ENCODE assay signal across 24 cellular contexts in the genomic region with DNA sequence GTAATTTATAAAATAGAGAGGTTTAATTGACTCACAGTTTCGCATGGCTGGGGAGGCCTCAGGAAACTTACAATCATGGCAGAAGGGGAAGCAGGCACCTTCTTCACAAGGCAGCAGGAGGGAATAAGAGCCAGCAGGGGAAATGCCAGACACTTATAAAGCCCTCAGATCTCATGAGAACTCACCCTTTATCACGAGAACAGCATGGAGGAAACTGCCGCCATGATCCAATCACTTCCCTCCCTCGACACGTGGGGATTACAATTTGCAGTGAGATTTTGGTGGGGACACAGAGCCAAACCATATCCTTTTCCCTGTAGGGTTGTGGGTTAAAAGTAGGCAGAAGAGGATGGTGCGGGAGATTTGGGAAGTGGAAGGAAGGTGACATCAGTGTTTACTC.
DNase-seq lines count a peak whose midpoint lies in the region; ATAC-seq, FAIRE-seq and TF ChIP-seq lines count a peak whose summit lies in the region.
"Had no signal": no experiment of that assay in that cellular context is flagged by ENCODE, and none has a peak within 500 bp of the region (broad histone marks: within the 10 kb centered on the region; RNA-seq: fewer than 3 reads in every experiment).

No MANE protein-coding gene starts in this region.

- CTCF ChIA-PET in activated naive CD4-positive, alpha-beta T cell treated with anti-CD3 and anti-CD28 coated beads, Interleukin-2, amount 10 ng/mL, durations not matched to agents 7 days and 5 days (lab: Charles Lee), result no interaction called here
- CTCF ChIA-PET in IMR-90 (lab: Yijun Ruan, JAX), result no interaction called here
- CTCF ChIA-PET in K562 (lab: Yijun Ruan, JAX; ENCODE audit: low intra/inter-chr PET ratio), result no interaction called here

- peak overlapping the region; percentile 57 for H3K27ac Mint-ChIP-seq in activated naive CD4-positive, alpha-beta T cell treated with anti-CD3 and anti-CD28 coated beads, Interleukin-2, amount 10 ng/mL, durations not matched to agents 7 days and 5 days
- H3K27ac Mint-ChIP-seq: B cell; CD8-positive, alpha-beta T cell; GM23338; H9 had no signal

- peak overlapping the region; percentile 43 for H2AFZ ChIP-seq in IMR-90 (replicated peaks; ENCODE audit: low read length, poor library complexity)
- H2AFZ ChIP-seq in K562 (ENCODE audit: low read depth, low read length), result peak overlapping the region; percentile 93
- H2AFZ ChIP-seq in neuronal stem cell (ENCODE audit: low read length), result no peak overlapping the region
- H2AFZ ChIP-seq: GM23338 had no signal

- H3K4me2 ChIP-seq in IMR-90 (ENCODE audit: low read depth, low read length) (no peak overlapping the region), K562 (ENCODE audit: insufficient read depth, low read length) (no peak overlapping the region), neuronal stem cell (ENCODE audit: insufficient read depth, low read length, poor library complexity, severe bottlenecking) (no peak overlapping the region)
- H3K4me2 ChIP-seq: BLaER1, GM23338 had no signal

- H3K9me3 ChIP-seq in IMR-90 (ENCODE audit: control insufficient read depth, insufficient read depth, low read length) (no peaks in the 10 kb centered on the region), K562 (replicated peaks; ENCODE audit: control insufficient read depth, insufficient read depth, low read depth, low read length) (no peaks in the 10 kb centered on the region), neuronal stem cell (replicated peaks in 1 of 2; ENCODE audit: control insufficient read depth in 2 of 2, insufficient read depth in 1 of 2, low read depth in 1 of 2, low read length in 2 of 2) (no peaks in the 10 kb centered on the region)
- H3K9me3 ChIP-seq: BLaER1, Caco-2 had no signal

- TF ChIP-seq RAD21 in IMR-90 (IDR thresholded peaks at IDR 0.05; ENCODE audit: low read length) (no peak), K562 (CRISPR knock-in tag; conservative IDR thresholded peaks at IDR 0.05 in 1 of 2, IDR thresholded peaks at IDR 0.05 in 1 of 2) (no peak)

- no peak overlapping the region for H2AK5ac ChIP-seq in IMR-90 (ENCODE audit: low read depth, low read length)
- no peak overlapping the region for H2AK5ac ChIP-seq in neuronal stem cell (ENCODE audit: low read depth, low read length)

- no peak overlapping the region for H3K23ac ChIP-seq in IMR-90 (ENCODE audit: low read depth, low read length)
- no peak overlapping the region for H3K23ac ChIP-seq in neuronal stem cell (ENCODE audit: low read depth, low read length, poor library complexity)

- no peak for TF ChIP-seq POLR2A in IMR-90 (IDR thresholded peaks at IDR 0.05; ENCODE audit: low read depth, low read length)
- no peak for TF ChIP-seq POLR2A in K562 (conservative IDR thresholded peaks at IDR 0.05)

- no peaks in the 10 kb centered on the region for H3K36me3 Mint-ChIP-seq in activated naive CD4-positive, alpha-beta T cell treated with anti-CD3 and anti-CD28 coated beads, Interleukin-2, amount 10 ng/mL, durations not matched to agents 7 days and 5 days
- H3K36me3 Mint-ChIP-seq: CD8-positive, alpha-beta T cell had no signal

- H4K8ac ChIP-seq in IMR-90 (ENCODE audit: low read depth in 2 of 2, low read length in 2 of 2), result no peak overlapping the region
- no peak overlapping the region for H4K8ac ChIP-seq in neuronal stem cell (ENCODE audit: low read depth, low read length)

- TF ChIP-seq CTCF in IMR-90 (conservative IDR thresholded peaks at IDR 0.05; ENCODE audit: low read depth, low read length) (no peak), K562 (IDR thresholded peaks at IDR 0.05 in 2 of 3, conservative IDR thresholded peaks at IDR 0.05 in 1 of 3; ENCODE audit: insufficient read depth in 2 of 3, low read depth in 1 of 3, low read length in 3 of 3) (no peak)

- no peaks in the 10 kb centered on the region for H3K27me3 Mint-ChIP-seq in activated naive CD4-positive, alpha-beta T cell treated with anti-CD3 and anti-CD28 coated beads, Interleukin-2, amount 10 ng/mL, durations not matched to agents 7 days and 5 days
- H3K27me3 Mint-ChIP-seq: B cell; CD4-positive, CD25-positive, alpha-beta regulatory T cell had no signal

- H3K9ac ChIP-seq in IMR-90 (ENCODE audit: low read depth, low read length) (no peak overlapping the region), K562 (ENCODE audit: insufficient read depth in 1 of 2, low read depth in 2 of 2, low read length in 2 of 2) (0 out of 4 replicates have a peak overlapping the region, but pooled peaks of 1 of the 2 experiments have one; percentile 60), neuronal stem cell (ENCODE audit: low read depth, low read length, poor library complexity) (no peak overlapping the region)
- H3K9ac ChIP-seq: BLaER1 had no signal

- H3K18ac ChIP-seq in IMR-90 (ENCODE audit: low read depth, low read length) (no peak overlapping the region), neuronal stem cell (ENCODE audit: low read length) (no peak overlapping the region)

- H3K27ac ChIP-seq in IMR-90 (ENCODE audit: insufficient read depth, low read length) (no peak overlapping the region), K562 (ENCODE audit: extremely low read depth, low read depth, low read length) (no peak overlapping the region; the same call in 2 of the 3 replicates), neuronal stem cell (replicated peaks; ENCODE audit: low read length) (no peak overlapping the region)
- H3K27ac ChIP-seq: 22Rv1, BLaER1, C4-2B had no signal

- H3K4ac ChIP-seq in IMR-90 (ENCODE audit: low read depth, low read length) (no peak overlapping the region), neuronal stem cell (ENCODE audit: low read length) (no peak overlapping the region)

- no peaks in the 10 kb centered on the region for H3K4me1 Mint-ChIP-seq in activated naive CD4-positive, alpha-beta T cell treated with anti-CD3 and anti-CD28 coated beads, Interleukin-2, amount 10 ng/mL, durations not matched to agents 7 days and 5 days
- H3K4me1 Mint-ChIP-seq: B cell; CD4-positive, CD25-positive, alpha-beta regulatory T cell had no signal

- H2BK15ac ChIP-seq in IMR-90 (ENCODE audit: low read depth, low read length) (no peak overlapping the region), neuronal stem cell (ENCODE audit: low read length) (no peak overlapping the region)

- H2BK12ac ChIP-seq in neuronal stem cell (ENCODE audit: low read length), result no peak overlapping the region

- WGBS in IMR-90 (ENCODE audit: extremely low coverage in 2 of 2, insufficient read length in 1 of 2), 2 experiments, result no CpG with 5 or more reads among the region's 6 CpGs
- WGBS in K562 (ENCODE audit: insufficient coverage, low coverage, missing lambda C conversion rate), result 33% methylated on average over 6 of the region's 6 CpGs
- WGBS in neuronal stem cell (ENCODE audit: extremely low coverage in 2 of 2, insufficient read length in 2 of 2, insufficient replicate concordance in 1 of 2), 2 donors, result 100% methylated on average over 1 of the region's 6 CpGs; no CpG with 5 or more reads in 1 of the 2 donors

- H2BK20ac ChIP-seq in IMR-90 (ENCODE audit: low read depth, low read length), result no peak overlapping the region

- H2AK9ac ChIP-seq in IMR-90 (replicated peaks; ENCODE audit: low read depth, low read length, poor library complexity), result no peak overlapping the region

- H3K9me1 ChIP-seq in IMR-90 (ENCODE audit: insufficient read depth, low read length), result no peaks in the 10 kb centered on the region; the same call in 1 of the 2 replicates
- no peaks in the 10 kb centered on the region for H3K9me1 ChIP-seq in K562 (ENCODE audit: control insufficient read depth, insufficient read depth, low read length)

- H3K27me3 ChIP-seq in IMR-90 (ENCODE audit: control insufficient read depth, insufficient read depth, low read length) (no peaks in the 10 kb centered on the region), K562 (ENCODE audit: control insufficient read depth in 2 of 2, insufficient read depth in 2 of 2, low read length in 2 of 2) (no peaks in the 10 kb centered on the region), neuronal stem cell (ENCODE audit: control insufficient read depth in 3 of 3, insufficient read depth in 3 of 3, low read depth in 1 of 3, low read length in 3 of 3) (no peaks in the 10 kb centered on the region)
- H3K27me3 ChIP-seq: BLaER1 had no signal

- TF ChIP-seq EP300 in K562 (IDR thresholded peaks at IDR 0.05; ENCODE audit: low read length), result no peak

- H3K4me1 ChIP-seq in IMR-90 (ENCODE audit: control insufficient read depth, insufficient read depth, low read length) (no peaks in the 10 kb centered on the region), K562 (replicated peaks in 1 of 2; ENCODE audit: control insufficient read depth in 2 of 2, insufficient read depth in 2 of 2, low read length in 2 of 2) (peaks cover 7 to 17% of the 10 kb centered on the region in 2 experiments; a peak in 4 of 5 replicates), neuronal stem cell (ENCODE audit: control insufficient read depth in 2 of 2, insufficient read depth in 1 of 2, low read depth in 1 of 2, low read length in 2 of 2) (peaks cover 5 to 14% of the 10 kb centered on the region in 2 donors)
- H3K4me1 ChIP-seq: Caco-2 had no signal

- H3K79me1 ChIP-seq in IMR-90 (ENCODE audit: low read depth in 1 of 2, low read length in 2 of 2) (peaks cover 2 to 5% of the 10 kb centered on the region in 2 experiments; a peak in 2 of 4 replicates), neuronal stem cell (ENCODE audit: low read depth, low read length) (no peaks in the 10 kb centered on the region)

- DNase-seq in DMS 273 (lab: John Stamatoyannopoulos, UW; ENCODE audit: unreplicated experiment) (peak; percentile 58), DMS 273 treated with DMSO at 0.1 percent for 48 hours (lab: John Stamatoyannopoulos, UW) (no peak), IMR-90 (no peak), K562 (ENCODE audit: extremely low read depth in 1 of 4, low spot score in 3 of 4) (no peak), NCI-H1048 (lab: John Stamatoyannopoulos, UW) (no peak), neuronal stem cell (ENCODE audit: low spot score) (no peak)
- no peak for DNase-seq in activated naive CD4-positive, alpha-beta T cell treated with anti-CD3 and anti-CD28 coated beads, Interleukin-2, amount 10 ng/mL, durations not matched to agents 7 days and 5 days
- no peak for DNase-seq in activated naive CD4-positive, alpha-beta T cell (lab: John Stamatoyannopoulos, UW)
- DNase-seq: Caco-2; CD4-positive, CD25-positive, alpha-beta regulatory T cell; CD8-positive, alpha-beta T cell; DMS53; DMS79 treated with DMSO at 0.1 percent for 48 hours; GF-D8; H9 had no signal

- dilution Hi-C loops in IMR-90 (cut with HindIII; ENCODE audit: low sequenced_read_pairs, unreplicated experiment), result no loop called here

- no peak overlapping the region for H3K4me3 Mint-ChIP-seq in activated naive CD4-positive, alpha-beta T cell treated with anti-CD3 and anti-CD28 coated beads, Interleukin-2, amount 10 ng/mL, durations not matched to agents 7 days and 5 days
- H3K4me3 Mint-ChIP-seq: B cell; CD4-positive, CD25-positive, alpha-beta regulatory T cell; CD8-positive, alpha-beta T cell; GM23338; H9 had no signal

- H3K4me3 ChIP-seq in IMR-90 (ENCODE audit: insufficient read depth, low read depth, low read length) (no peak overlapping the region), K562 (no peak overlapping the region), neuronal stem cell (ENCODE audit: low read length in 2 of 2) (no peak overlapping the region)
- H3K4me3 ChIP-seq: BLaER1, GM23338 had no signal

- no peak overlapping the region for H2BK5ac ChIP-seq in IMR-90 (ENCODE audit: low read depth, low read length, poor library complexity, severe bottlenecking)
- H2BK5ac ChIP-seq in neuronal stem cell (ENCODE audit: low read length), result no peak overlapping the region

- ATAC-seq in IMR-90 (ENCODE audit: low read depth) (no peak), K562 (no peak)
- ATAC-seq: CD8-positive, alpha-beta T cell; GM23338; HCT116 had no signal

- H4K20me1 ChIP-seq in IMR-90 (ENCODE audit: insufficient read depth, low read length) (no peaks in the 10 kb centered on the region; the same call in none of the 2 replicates), K562 (replicated peaks; ENCODE audit: control insufficient read depth, insufficient read depth, low read length) (no peaks in the 10 kb centered on the region)
- H4K20me1 ChIP-seq: BLaER1 had no signal

- no peaks in the 10 kb centered on the region for H3K79me2 ChIP-seq in K562 (ENCODE audit: control insufficient read depth, insufficient read depth, low read length)

- in situ Hi-C loops in IMR-90 (cut with MboI; ENCODE audit: low sequenced_read_pairs), result no loop called here
- in situ Hi-C loops in K562 (cut with MboI), result no loop called here

- H4K91ac ChIP-seq in IMR-90 (ENCODE audit: insufficient read depth, low read depth, low read length) (no peak overlapping the region), neuronal stem cell (ENCODE audit: low read depth, low read length, poor library complexity) (no peak overlapping the region)

- H3K14ac ChIP-seq in IMR-90 (replicated peaks; ENCODE audit: low read depth, low read length), result no peak overlapping the region
- no peak overlapping the region for H3K14ac ChIP-seq in neuronal stem cell (ENCODE audit: low read length)

- FAIRE-seq in K562 (lab: Jason Lieb, UNC), result peak; percentile 35
- FAIRE-seq: A204.1, GM12891, GM18507 had no signal

- H2BK120ac ChIP-seq in IMR-90 (ENCODE audit: low read depth, low read length) (no peak overlapping the region), neuronal stem cell (ENCODE audit: low read depth, low read length) (no peak overlapping the region)

- H3K9me3 Mint-ChIP-seq in activated naive CD4-positive, alpha-beta T cell treated with anti-CD3 and anti-CD28 coated beads, Interleukin-2, amount 10 ng/mL, durations not matched to agents 7 days and 5 days, result no peaks in the 10 kb centered on the region
- H3K9me3 Mint-ChIP-seq: CD8-positive, alpha-beta T cell; GM23338; H9 had no signal

- no peak overlapping the region for H4K5ac ChIP-seq in IMR-90 (ENCODE audit: low read depth, low read length)

- H3K56ac ChIP-seq in IMR-90 (ENCODE audit: extremely low read depth, insufficient read depth, low read length), result no peak overlapping the region

- POLR2A ChIA-PET in IMR-90 (lab: Charles Lee; ENCODE audit: unreplicated experiment), result interaction anchor here (0.6 kb wide), 2 partner anchors 49 to 165 kb away, joined by 5 to 6 read pairs; no protein-coding TSS in a partner anchor
- POLR2A ChIA-PET in K562 (lab: Yijun Ruan, JAX), result interaction anchor here (0.6 to 3.5 kb wide), 3 partner anchors 14 to 47 kb away, joined by 3 to 12 read pairs (median 3); no protein-coding TSS in a partner anchor

- intact Hi-C loops in IMR-90 (cut with micrococcal nuclease), result no loop called here
- intact Hi-C loops in K562 (cut with micrococcal nuclease), result loop anchor here (5.0 kb wide), 1 partner anchor 63 kb away; no protein-coding TSS in a partner anchor

- H3K36me3 ChIP-seq in IMR-90 (ENCODE audit: control insufficient read depth, insufficient read depth, low read length) (peaks cover 1% of the 10 kb centered on the region), K562 (ENCODE audit: control insufficient read depth, insufficient read depth, low read length) (no peaks in the 10 kb centered on the region), neuronal stem cell (replicated peaks in 1 of 2; ENCODE audit: control insufficient read depth in 2 of 2, insufficient read depth in 2 of 2, low read length in 2 of 2) (peaks cover under 1 to 3% of the 10 kb centered on the region in 2 donors)
- H3K36me3 ChIP-seq: BLaER1 had no signal

- BruUV-seq in IMR-90 (replicated peaks; lab: Mats Ljungman, UMichigan) (no TSS peak), K562 (replicated peaks; lab: Mats Ljungman, UMichigan) (no TSS peak)
